Comparison of ENCODE assay signal across 1 cellular context in the genomic region with DNA sequence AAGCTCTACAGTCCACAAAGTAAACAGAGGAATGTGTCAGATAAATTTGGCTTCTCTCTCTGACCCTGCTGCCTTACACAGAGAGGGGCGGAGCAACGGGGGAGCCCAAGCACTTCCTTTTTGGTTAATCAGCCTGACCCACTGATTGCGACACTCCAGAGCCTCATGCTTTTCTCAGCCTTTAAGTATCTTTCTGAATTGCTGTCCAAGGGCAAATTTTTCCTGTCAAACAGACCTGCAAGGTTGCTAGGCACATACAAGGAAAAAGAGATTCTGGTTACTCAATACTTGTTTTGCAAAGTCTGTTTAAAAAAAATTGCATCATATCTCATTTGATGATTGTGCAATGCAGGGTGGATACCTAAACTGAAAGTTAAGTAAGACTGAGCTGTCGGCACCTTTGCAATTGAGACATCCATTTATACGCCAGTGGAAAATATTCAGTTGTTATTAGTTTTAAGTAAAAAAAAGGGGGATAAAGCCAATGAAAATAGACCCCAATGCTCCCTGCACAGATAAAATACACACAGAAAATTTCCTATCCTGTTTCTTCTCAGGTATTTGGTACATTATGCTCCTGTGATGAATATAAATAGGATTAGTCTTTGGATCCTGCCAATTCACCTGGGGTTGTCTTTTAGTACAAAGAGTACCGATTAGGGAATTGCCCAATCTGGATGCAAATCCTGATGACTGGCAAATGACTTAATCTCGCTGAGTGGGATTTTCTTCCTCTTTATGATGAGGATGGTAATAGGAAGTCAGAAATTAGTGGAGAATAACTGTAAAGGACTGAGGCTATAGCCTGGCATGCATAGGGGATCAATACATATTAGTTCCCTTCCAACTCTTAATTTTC.
TF ChIP-seq lines count a peak whose summit lies in the region.

No MANE protein-coding gene starts in this region.

TF ChIP-seq in HepG2, 621 proteins besides CTCF, POLR2A, EP300 and RAD21 (continued from another document and continues in another):
- peak; percentile 49; the same call in 1 of the 2 replicates for TF ChIP-seq CREM (IDR thresholded peaks at IDR 0.05)
- no peak for TF ChIP-seq CREM (CRISPR knock-in tag; IDR thresholded peaks at IDR 0.05)
- TF ChIP-seq ZNF512B (CRISPR knock-in tag; IDR thresholded peaks at IDR 0.05; ENCODE audit: borderline replicate concordance), result no peak
- peak; percentile 54; the same call in 1 of the 2 replicates for TF ChIP-seq IKZF5 (CRISPR knock-in tag; IDR thresholded peaks at IDR 0.05)
- TF ChIP-seq SNAPC2 (CRISPR knock-in tag; IDR thresholded peaks at IDR 0.05), result no peak
- TF ChIP-seq KMT2A (CRISPR knock-in tag; IDR thresholded peaks at IDR 0.05), result peak; percentile 32; the same call in 1 of the 2 replicates
- no peak for TF ChIP-seq ZNF383 (CRISPR knock-in tag; IDR thresholded peaks at IDR 0.05; ENCODE audit: borderline replicate concordance)
- TF ChIP-seq KLF6 (CRISPR knock-in tag; IDR thresholded peaks at IDR 0.05), result peak; percentile 69; the same call in 1 of the 2 replicates
- no peak for TF ChIP-seq ZNF329 (CRISPR knock-in tag; IDR thresholded peaks at IDR 0.05; ENCODE audit: low read depth)
- no peak for TF ChIP-seq SRSF9 (IDR thresholded peaks at IDR 0.05; ENCODE audit: borderline replicate concordance, insufficient read depth, low read depth, low read length, poor library complexity, severe bottlenecking)
- TF ChIP-seq SETDB1 (CRISPR knock-in tag; IDR thresholded peaks at IDR 0.05; ENCODE audit: borderline replicate concordance), result no peak
- TF ChIP-seq CREB1 (IDR thresholded peaks at IDR 0.05), result no peak
- TF ChIP-seq CREB1 (CRISPR knock-in tag; IDR thresholded peaks at IDR 0.05), result peak; percentile 69; the same call in 1 of the 2 replicates
- no peak for TF ChIP-seq ZNF543 (CRISPR knock-in tag; IDR thresholded peaks at IDR 0.05)
- no peak for TF ChIP-seq XRCC5 (optimal IDR thresholded peaks at IDR 0.05; ENCODE audit: low read length)
- no peak for TF ChIP-seq ZNF550 (CRISPR knock-in tag; IDR thresholded peaks at IDR 0.05; ENCODE audit: borderline replicate concordance)
- TF ChIP-seq SPEN (CRISPR knock-in tag; IDR thresholded peaks at IDR 0.05; ENCODE audit: low read depth), result no peak
- TF ChIP-seq, protein P1, sequence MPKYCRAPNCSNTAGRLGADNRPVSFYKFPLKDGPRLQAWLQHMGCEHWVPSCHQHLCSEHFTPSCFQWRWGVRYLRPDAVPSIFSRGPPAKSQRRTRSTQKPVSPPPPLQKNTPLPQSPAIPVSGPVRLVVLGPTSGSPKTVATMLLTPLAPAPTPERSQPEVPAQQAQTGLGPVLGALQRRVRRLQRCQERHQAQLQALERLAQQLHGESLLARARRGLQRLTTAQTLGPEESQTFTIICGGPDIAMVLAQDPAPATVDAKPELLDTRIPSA (CRISPR knock-in tag; IDR thresholded peaks at IDR 0.05; ENCODE audit: borderline replicate concordance), result no peak
- TF ChIP-seq FOXO1 (CRISPR knock-in tag; IDR thresholded peaks at IDR 0.05), result peak; percentile 96
- TF ChIP-seq HCFC1 (IDR thresholded peaks at IDR 0.05; ENCODE audit: low read depth, low read length), result no peak
- no peak for TF ChIP-seq TMF1 (CRISPR knock-in tag; IDR thresholded peaks at IDR 0.05; ENCODE audit: low read depth)
- TF ChIP-seq ZNF773 (CRISPR knock-in tag; IDR thresholded peaks at IDR 0.05; ENCODE audit: borderline replicate concordance), result no peak
- TF ChIP-seq NR2C2 (CRISPR knock-in tag; IDR thresholded peaks at IDR 0.05; ENCODE audit: borderline replicate concordance), result peak; percentile 65; the same call in 1 of the 2 replicates
- TF ChIP-seq MEIS1 (CRISPR knock-in tag; IDR thresholded peaks at IDR 0.05; ENCODE audit: borderline replicate concordance), result no peak
- TF ChIP-seq NKX3-1 (CRISPR knock-in tag; IDR thresholded peaks at IDR 0.05), result 0 out of 2 replicates have a peak, but pooled peaks have one; percentile 21
- TF ChIP-seq, protein P2, sequence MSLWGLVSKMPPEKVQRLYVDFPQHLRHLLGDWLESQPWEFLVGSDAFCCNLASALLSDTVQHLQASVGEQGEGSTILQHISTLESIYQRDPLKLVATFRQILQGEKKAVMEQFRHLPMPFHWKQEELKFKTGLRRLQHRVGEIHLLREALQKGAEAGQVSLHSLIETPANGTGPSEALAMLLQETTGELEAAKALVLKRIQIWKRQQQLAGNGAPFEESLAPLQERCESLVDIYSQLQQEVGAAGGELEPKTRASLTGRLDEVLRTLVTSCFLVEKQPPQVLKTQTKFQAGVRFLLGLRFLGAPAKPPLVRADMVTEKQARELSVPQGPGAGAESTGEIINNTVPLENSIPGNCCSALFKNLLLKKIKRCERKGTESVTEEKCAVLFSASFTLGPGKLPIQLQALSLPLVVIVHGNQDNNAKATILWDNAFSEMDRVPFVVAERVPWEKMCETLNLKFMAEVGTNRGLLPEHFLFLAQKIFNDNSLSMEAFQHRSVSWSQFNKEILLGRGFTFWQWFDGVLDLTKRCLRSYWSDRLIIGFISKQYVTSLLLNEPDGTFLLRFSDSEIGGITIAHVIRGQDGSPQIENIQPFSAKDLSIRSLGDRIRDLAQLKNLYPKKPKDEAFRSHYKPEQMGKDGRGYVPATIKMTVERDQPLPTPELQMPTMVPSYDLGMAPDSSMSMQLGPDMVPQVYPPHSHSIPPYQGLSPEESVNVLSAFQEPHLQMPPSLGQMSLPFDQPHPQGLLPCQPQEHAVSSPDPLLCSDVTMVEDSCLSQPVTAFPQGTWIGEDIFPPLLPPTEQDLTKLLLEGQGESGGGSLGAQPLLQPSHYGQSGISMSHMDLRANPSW (CRISPR knock-in tag; IDR thresholded peaks at IDR 0.05; ENCODE audit: borderline replicate concordance), result 0 out of 2 replicates have a peak, but pooled peaks have one; percentile 54
- 0 out of 2 replicates have a peak, but pooled peaks have one; percentile 24 for TF ChIP-seq HMGXB3 (CRISPR knock-in tag; IDR thresholded peaks at IDR 0.05; ENCODE audit: borderline replicate concordance)
- no peak for TF ChIP-seq CREBL2 (CRISPR knock-in tag; IDR thresholded peaks at IDR 0.05; ENCODE audit: borderline replicate concordance)
- TF ChIP-seq IRX3 (CRISPR knock-in tag; IDR thresholded peaks at IDR 0.05; ENCODE audit: borderline replicate concordance, low read depth), result no peak
- no peak for TF ChIP-seq RAD51 (IDR thresholded peaks at IDR 0.05; ENCODE audit: borderline replicate concordance)
- TF ChIP-seq RFX3 (CRISPR knock-in tag; IDR thresholded peaks at IDR 0.05), result no peak; the same call in 1 of the 2 replicates
- TF ChIP-seq MEF2D (CRISPR knock-in tag; IDR thresholded peaks at IDR 0.05), result 0 out of 2 replicates have a peak, but pooled peaks have one; percentile 32
- no peak for TF ChIP-seq PAWR (CRISPR knock-in tag; IDR thresholded peaks at IDR 0.05; ENCODE audit: borderline replicate concordance)
- 0 out of 4 replicates have a peak, but pooled peaks of 1 of the 2 experiments have one; percentile 35 for TF ChIP-seq HMGXB4 (CRISPR knock-in tag; IDR thresholded peaks at IDR 0.05; ENCODE audit: borderline replicate concordance in 1 of 2, low read depth in 1 of 2)
- no peak for TF ChIP-seq ZNF883 (CRISPR knock-in tag; IDR thresholded peaks at IDR 0.05; ENCODE audit: not compliant biosample characterization)
- peak; percentile 93 for TF ChIP-seq FOXA3 (CRISPR knock-in tag; IDR thresholded peaks at IDR 0.05)
- no peak for TF ChIP-seq ZNF253 (CRISPR knock-in tag; IDR thresholded peaks at IDR 0.05; ENCODE audit: borderline replicate concordance)
- TF ChIP-seq ZBTB38 (CRISPR knock-in tag; IDR thresholded peaks at IDR 0.05), result no peak
- peak; percentile 60; the same call in 1 of the 2 replicates for TF ChIP-seq MLX (CRISPR knock-in tag; IDR thresholded peaks at IDR 0.05)
- no peak for TF ChIP-seq ZNF577 (CRISPR knock-in tag; IDR thresholded peaks at IDR 0.05; ENCODE audit: borderline replicate concordance, low read depth)
- no peak for TF ChIP-seq ZFP36L2 (CRISPR knock-in tag; IDR thresholded peaks at IDR 0.05)
- no peak for TF ChIP-seq ZNF776 (CRISPR knock-in tag; IDR thresholded peaks at IDR 0.05)
- TF ChIP-seq HNRNPH1 (optimal IDR thresholded peaks at IDR 0.05; ENCODE audit: low read depth, low read length), result no peak
- no peak for TF ChIP-seq ZMYM3 (CRISPR knock-in tag; IDR thresholded peaks at IDR 0.05)
- peak in 1 of 2 experiments; percentile 28; a peak in 1 of 4 replicates for TF ChIP-seq NR2F1 (CRISPR knock-in tag; IDR thresholded peaks at IDR 0.05)
- no peak for TF ChIP-seq HNRNPK (IDR thresholded peaks at IDR 0.05; ENCODE audit: low read depth, low read length, poor library complexity, severe bottlenecking)
